Comparison of ENCODE assay signal across 2 cellular contexts in genomic region chr3:99218468-99218867, GRCh38.
TF ChIP-seq lines count a peak whose summit lies in the region.

No MANE protein-coding gene starts in this region.

TF ChIP-seq in HCT116, 20 proteins besides CTCF, POLR2A, EP300 and RAD21 (continued from another document):
- no peak for TF ChIP-seq POLR2AphosphoS5 (IDR thresholded peaks at IDR 0.05; ENCODE audit: low read depth, low read length)

TF ChIP-seq in H1, 55 proteins besides CTCF, POLR2A, EP300 and RAD21 (continued from another document):
- TF ChIP-seq TCF12 (IDR thresholded peaks at IDR 0.05; ENCODE audit: low read depth, low read length) (no peak), SIN3A (conservative IDR thresholded peaks at IDR 0.05 in 1 of 2, IDR thresholded peaks at IDR 0.05 in 1 of 2; ENCODE audit: low read depth in 1 of 2, low read length in 2 of 2) (no peak), YY1 (IDR thresholded peaks at IDR 0.05; ENCODE audit: low read depth, low read length) (no peak), BRCA1 (IDR thresholded peaks at IDR 0.05; ENCODE audit: low read depth, low read length) (no peak)
- TF ChIP-seq, protein P1, sequence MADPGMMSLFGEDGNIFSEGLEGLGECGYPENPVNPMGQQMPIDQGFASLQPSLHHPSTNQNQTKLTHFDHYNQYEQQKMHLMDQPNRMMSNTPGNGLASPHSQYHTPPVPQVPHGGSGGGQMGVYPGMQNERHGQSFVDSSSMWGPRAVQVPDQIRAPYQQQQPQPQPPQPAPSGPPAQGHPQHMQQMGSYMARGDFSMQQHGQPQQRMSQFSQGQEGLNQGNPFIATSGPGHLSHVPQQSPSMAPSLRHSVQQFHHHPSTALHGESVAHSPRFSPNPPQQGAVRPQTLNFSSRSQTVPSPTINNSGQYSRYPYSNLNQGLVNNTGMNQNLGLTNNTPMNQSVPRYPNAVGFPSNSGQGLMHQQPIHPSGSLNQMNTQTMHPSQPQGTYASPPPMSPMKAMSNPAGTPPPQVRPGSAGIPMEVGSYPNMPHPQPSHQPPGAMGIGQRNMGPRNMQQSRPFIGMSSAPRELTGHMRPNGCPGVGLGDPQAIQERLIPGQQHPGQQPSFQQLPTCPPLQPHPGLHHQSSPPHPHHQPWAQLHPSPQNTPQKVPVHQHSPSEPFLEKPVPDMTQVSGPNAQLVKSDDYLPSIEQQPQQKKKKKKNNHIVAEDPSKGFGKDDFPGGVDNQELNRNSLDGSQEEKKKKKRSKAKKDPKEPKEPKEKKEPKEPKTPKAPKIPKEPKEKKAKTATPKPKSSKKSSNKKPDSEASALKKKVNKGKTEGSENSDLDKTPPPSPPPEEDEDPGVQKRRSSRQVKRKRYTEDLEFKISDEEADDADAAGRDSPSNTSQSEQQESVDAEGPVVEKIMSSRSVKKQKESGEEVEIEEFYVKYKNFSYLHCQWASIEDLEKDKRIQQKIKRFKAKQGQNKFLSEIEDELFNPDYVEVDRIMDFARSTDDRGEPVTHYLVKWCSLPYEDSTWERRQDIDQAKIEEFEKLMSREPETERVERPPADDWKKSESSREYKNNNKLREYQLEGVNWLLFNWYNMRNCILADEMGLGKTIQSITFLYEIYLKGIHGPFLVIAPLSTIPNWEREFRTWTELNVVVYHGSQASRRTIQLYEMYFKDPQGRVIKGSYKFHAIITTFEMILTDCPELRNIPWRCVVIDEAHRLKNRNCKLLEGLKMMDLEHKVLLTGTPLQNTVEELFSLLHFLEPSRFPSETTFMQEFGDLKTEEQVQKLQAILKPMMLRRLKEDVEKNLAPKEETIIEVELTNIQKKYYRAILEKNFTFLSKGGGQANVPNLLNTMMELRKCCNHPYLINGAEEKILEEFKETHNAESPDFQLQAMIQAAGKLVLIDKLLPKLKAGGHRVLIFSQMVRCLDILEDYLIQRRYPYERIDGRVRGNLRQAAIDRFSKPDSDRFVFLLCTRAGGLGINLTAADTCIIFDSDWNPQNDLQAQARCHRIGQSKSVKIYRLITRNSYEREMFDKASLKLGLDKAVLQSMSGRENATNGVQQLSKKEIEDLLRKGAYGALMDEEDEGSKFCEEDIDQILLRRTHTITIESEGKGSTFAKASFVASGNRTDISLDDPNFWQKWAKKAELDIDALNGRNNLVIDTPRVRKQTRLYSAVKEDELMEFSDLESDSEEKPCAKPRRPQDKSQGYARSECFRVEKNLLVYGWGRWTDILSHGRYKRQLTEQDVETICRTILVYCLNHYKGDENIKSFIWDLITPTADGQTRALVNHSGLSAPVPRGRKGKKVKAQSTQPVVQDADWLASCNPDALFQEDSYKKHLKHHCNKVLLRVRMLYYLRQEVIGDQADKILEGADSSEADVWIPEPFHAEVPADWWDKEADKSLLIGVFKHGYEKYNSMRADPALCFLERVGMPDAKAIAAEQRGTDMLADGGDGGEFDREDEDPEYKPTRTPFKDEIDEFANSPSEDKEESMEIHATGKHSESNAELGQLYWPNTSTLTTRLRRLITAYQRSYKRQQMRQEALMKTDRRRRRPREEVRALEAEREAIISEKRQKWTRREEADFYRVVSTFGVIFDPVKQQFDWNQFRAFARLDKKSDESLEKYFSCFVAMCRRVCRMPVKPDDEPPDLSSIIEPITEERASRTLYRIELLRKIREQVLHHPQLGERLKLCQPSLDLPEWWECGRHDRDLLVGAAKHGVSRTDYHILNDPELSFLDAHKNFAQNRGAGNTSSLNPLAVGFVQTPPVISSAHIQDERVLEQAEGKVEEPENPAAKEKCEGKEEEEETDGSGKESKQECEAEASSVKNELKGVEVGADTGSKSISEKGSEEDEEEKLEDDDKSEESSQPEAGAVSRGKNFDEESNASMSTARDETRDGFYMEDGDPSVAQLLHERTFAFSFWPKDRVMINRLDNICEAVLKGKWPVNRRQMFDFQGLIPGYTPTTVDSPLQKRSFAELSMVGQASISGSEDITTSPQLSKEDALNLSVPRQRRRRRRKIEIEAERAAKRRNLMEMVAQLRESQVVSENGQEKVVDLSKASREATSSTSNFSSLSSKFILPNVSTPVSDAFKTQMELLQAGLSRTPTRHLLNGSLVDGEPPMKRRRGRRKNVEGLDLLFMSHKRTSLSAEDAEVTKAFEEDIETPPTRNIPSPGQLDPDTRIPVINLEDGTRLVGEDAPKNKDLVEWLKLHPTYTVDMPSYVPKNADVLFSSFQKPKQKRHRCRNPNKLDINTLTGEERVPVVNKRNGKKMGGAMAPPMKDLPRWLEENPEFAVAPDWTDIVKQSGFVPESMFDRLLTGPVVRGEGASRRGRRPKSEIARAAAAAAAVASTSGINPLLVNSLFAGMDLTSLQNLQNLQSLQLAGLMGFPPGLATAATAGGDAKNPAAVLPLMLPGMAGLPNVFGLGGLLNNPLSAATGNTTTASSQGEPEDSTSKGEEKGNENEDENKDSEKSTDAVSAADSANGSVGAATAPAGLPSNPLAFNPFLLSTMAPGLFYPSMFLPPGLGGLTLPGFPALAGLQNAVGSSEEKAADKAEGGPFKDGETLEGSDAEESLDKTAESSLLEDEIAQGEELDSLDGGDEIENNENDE (IDR thresholded peaks at IDR 0.05; ENCODE audit: insufficient replicate concordance, low read length): no peak
TF ChIP-seq in H1: peak in this region for 0.
